11 cellular contexts compared by ENCODE assay signal in the genomic region with DNA sequence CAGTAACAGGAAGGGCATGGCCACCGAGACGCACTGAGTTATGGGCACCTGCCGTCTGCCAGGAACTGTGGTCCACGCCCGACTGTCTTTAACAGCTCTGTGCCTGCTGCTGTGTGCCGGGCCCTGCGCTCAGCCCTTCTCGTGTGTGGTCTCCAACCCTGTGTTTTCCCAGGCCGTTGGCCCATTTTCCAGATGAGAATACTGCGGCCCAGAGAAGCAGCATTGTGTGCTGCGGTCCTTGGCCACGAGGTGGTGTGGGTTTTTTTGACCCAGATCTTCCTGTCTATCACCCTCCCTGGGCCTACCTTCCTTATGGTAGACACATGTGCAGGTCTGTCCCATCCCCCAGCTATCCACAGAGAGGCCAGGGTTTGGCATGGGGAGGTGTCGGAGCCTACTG. TPM values are rescaled to one million over a fixed set of nuclear protein-coding genes. Genes with fewer than 3 reads are reported as not detected.
A peak's percentile ranks its signal among the peaks of the same experiment; 100 is the strongest.
DNase-seq lines count a peak whose midpoint lies in the region; ATAC-seq, FAIRE-seq and TF ChIP-seq lines count a peak whose summit lies in the region.
"Had no signal": no experiment of that assay in that cellular context is flagged by ENCODE, and none has a peak within 500 bp of the region (broad histone marks: within the 10 kb centered on the region; RNA-seq: fewer than 3 reads in every experiment).

No MANE protein-coding gene starts in this region.

- whole genome bisulfite sequencing in stomach, 5 donors, result 75 to 82% (median 78%) methylated on average over 13 of the region's 13 CpGs
- WGBS in small intestine, 3 donors, result 62 to 69% (median 68%) methylated on average over 13 of the region's 13 CpGs

- H3K27ac ChIP-seq in layer of hippocampus (ENCODE audit: low read depth, low read length), result peak overlapping the region; percentile 83
- H3K27ac ChIP-seq in stomach, result peak overlapping the region in 4 of 5 donors; percentile 80 to 90 (median 85)
- peak overlapping the region in 1 of 2 donors; percentile 6 for H3K27ac ChIP-seq in small intestine (ENCODE audit: low read depth in 1 of 2, low read length in 1 of 2)

- peak overlapping the region in 1 of 4 donors; percentile 3 for H3K4me3 ChIP-seq in stomach
- H3K4me3 ChIP-seq in small intestine (ENCODE audit: low read depth in 1 of 2, low read length in 2 of 2), result no peak overlapping the region

- H3K27me3 ChIP-seq in layer of hippocampus (ENCODE audit: control insufficient read depth, insufficient read depth, low read length) (no peaks in the 10 kb centered on the region), stomach (no peaks in the 10 kb centered on the region), small intestine (ENCODE audit: control insufficient read depth in 2 of 2, insufficient read depth in 2 of 2, low read length in 2 of 2) (no peaks in the 10 kb centered on the region)

- ATAC-seq in HG03571 (IDR thresholded peaks at IDR 0.05; ENCODE audit: unreplicated experiment), result no peak

- H3K9me3 ChIP-seq in stomach (no peaks in the 10 kb centered on the region), small intestine (ENCODE audit: control insufficient read depth, low read depth) (no peaks in the 10 kb centered on the region)

- peaks cover 82 to 95% (median 90%) of the 10 kb centered on the region in 4 donors for H3K4me1 ChIP-seq in stomach
- peaks cover under 1 to 13% of the 10 kb centered on the region in 2 donors for H3K4me1 ChIP-seq in small intestine (ENCODE audit: control insufficient read depth in 2 of 2, insufficient read depth in 1 of 2, low read depth in 1 of 2, low read length in 1 of 2)

- no peak for TF ChIP-seq POLR2A in stomach (IDR thresholded peaks at IDR 0.05)

- peak; percentile 68 for DNase-seq in SKM-1 treated with dmso at 0.1 percent for 144 hours (lab: John Stamatoyannopoulos, UW; ENCODE audit: unreplicated experiment)
- no peak for DNase-seq in stomach
- no peak for DNase-seq in small intestine
- no peak for DNase-seq in effector CD8-positive, alpha-beta T cell (lab: John Stamatoyannopoulos, UW)
- DNase-seq in activated CD4-positive, alpha-beta T cell treated with anti-CD3 and anti-CD28 coated beads, Interleukin-2, amount 50 U/mL, for 1 hour, result no peak
- DNase-seq: activated T-cell treated with anti-CD3 and anti-CD28 coated beads, Interleukin-2, amount 50 U/mL, for 1 hour; Kasumi-1; nephron progenitor cell had no signal

- TF ChIP-seq CTCF in GM12873 (IDR thresholded peaks at IDR 0.05; ENCODE audit: insufficient read depth, low read depth, low read length, missing control alignments) (peak; percentile 58), stomach (IDR thresholded peaks at IDR 0.05) (no peak)

- TF ChIP-seq EP300 in stomach (IDR thresholded peaks at IDR 0.05), result no peak

- H3K36me3 ChIP-seq in stomach (no peaks in the 10 kb centered on the region), small intestine (ENCODE audit: control insufficient read depth in 2 of 2, insufficient read depth in 2 of 2, low read length in 2 of 2) (no peaks in the 10 kb centered on the region)

- no peak for FAIRE-seq in small intestine (lab: Jason Lieb, UNC)

- intact Hi-C loops in stomach (cut with DNase I; ENCODE audit: low total_unique reads), result no loop called here

RNA-seq across cellular contexts. Expression of a gene that starts 47.0 kb away (rescaled TPM):
- total RNA-seq in stomach, result 10 to 100 TPM; 14.0 to 68.4 (median 35.9) TPM
- polyA plus RNA-seq in stomach (10 to 100 TPM; 17.4 to 34.1 (median 24.4) TPM), small intestine (10 to 100 TPM; 30.8 to 48.3 (median 34.7) TPM)
